ENCODE assay signal across 10 cellular contexts in genomic region chr1:60989745-60990718, GRCh38.
DNase-seq lines count a peak whose midpoint lies in the region; ATAC-seq, FAIRE-seq and TF ChIP-seq lines count a peak whose summit lies in the region.
"Had no signal": no experiment of that assay in that cellular context is flagged by ENCODE, and none has a peak within 500 bp of the region (broad histone marks: within the 10 kb centered on the region; RNA-seq: fewer than 3 reads in every experiment).

No MANE protein-coding gene starts in this region.

- peak overlapping the region; percentile 51 for H3K27ac ChIP-seq in rectal smooth muscle tissue (ENCODE audit: low read depth, low read length)

- H3K4me3 ChIP-seq in adipocyte (ENCODE audit: low read length), result peak overlapping the region; percentile 0
- H3K4me3 ChIP-seq in rectal smooth muscle tissue (ENCODE audit: low read length), result no peak overlapping the region

- H3K36me3 ChIP-seq in adipocyte (ENCODE audit: control insufficient read depth, insufficient read depth, low read length, severe bottlenecking) (no peaks in the 10 kb centered on the region), rectal smooth muscle tissue (ENCODE audit: control insufficient read depth, insufficient read depth, low read length) (no peaks in the 10 kb centered on the region)

- peak; percentile 72 for DNase-seq in ELR (ENCODE audit: low read depth)
- DNase-seq in adipocyte (ENCODE audit: low read depth), result peak; percentile 93
- DNase-seq in foreskin melanocyte, result peak; percentile 51
- no peak for DNase-seq in D721Med (ENCODE audit: insufficient read length, low spot score)
- DNase-seq in NCI-H510A treated with DMSO at 0.1 percent for 48 hours (lab: John Stamatoyannopoulos, UW), result no peak
- DNase-seq: activated CD8-positive, alpha-beta memory T cell treated with anti-CD3 and anti-CD28 coated beads for 24 hours; DMS 273 treated with DMSO at 0.1 percent for 48 hours had no signal

- H3K9me3 ChIP-seq in adipocyte (ENCODE audit: control insufficient read depth, low read length), result no peaks in the 10 kb centered on the region

- FAIRE-seq in D721Med (lab: Jason Lieb, UNC), result no peak

- ATAC-seq in GM21423 (IDR thresholded peaks at IDR 0.05; ENCODE audit: unreplicated experiment) (no peak), GM21528 (IDR thresholded peaks at IDR 0.05; ENCODE audit: low FRiP score, unreplicated experiment) (no peak)

- peak overlapping the region; percentile 43 for H3K9ac ChIP-seq in adipocyte (ENCODE audit: low read length)
- H3K9ac ChIP-seq in rectal smooth muscle tissue (ENCODE audit: low read length), result no peak overlapping the region

- TF ChIP-seq CTCF in D721Med (IDR thresholded peaks at IDR 0.05; ENCODE audit: insufficient read depth, missing control alignments), result no peak

- H3K4me1 ChIP-seq in adipocyte (ENCODE audit: control insufficient read depth, insufficient read depth, low read length) (peaks cover 34% of the 10 kb centered on the region), rectal smooth muscle tissue (ENCODE audit: control insufficient read depth, insufficient read depth, low read length) (no peaks in the 10 kb centered on the region)

- no peaks in the 10 kb centered on the region for H3K27me3 ChIP-seq in adipocyte (replicated peaks; ENCODE audit: control insufficient read depth, insufficient read depth, low read length)
- no peaks in the 10 kb centered on the region for H3K27me3 ChIP-seq in rectal smooth muscle tissue (ENCODE audit: control insufficient read depth, insufficient read depth, low read length)

Comparison
In these comparisons a context has a peak if more than half of its experiments do, and no peak if none do; other contexts are left out.
1. DNase-seq: peak in ELR (single experiment), adipocyte (single experiment) and foreskin melanocyte (single experiment); none in D721Med (single experiment) and NCI-H510A treated with DMSO at 0.1 percent for 48 hours (single experiment).